Comparison of ENCODE assay signal across 16 cellular contexts in genomic region chr1:13230096-13230495, GRCh38. TPM values are rescaled to one million over a fixed set of nuclear protein-coding genes. Genes with fewer than 3 reads are reported as not detected.
"Had no signal": no experiment of that assay in that cellular context is flagged by ENCODE, and none has a peak within 500 bp of the region (broad histone marks: within the 10 kb centered on the region; RNA-seq: fewer than 3 reads in every experiment).

No MANE protein-coding gene starts in this region.

RNA-seq across cellular contexts. Expression of gene PRAMEF18, which starts 4.1 kb away (rescaled TPM):
- total RNA-seq: myocyte; naive thymus-derived CD8-positive, alpha-beta T cell; natural killer cell treated with Interleukin-12 subunit alpha and Interleukin-12 subunit beta and Interleukin-15 and Interleukin-18, amount 100 ng/mL, for 72 hours; neural crest cell; omental fat pad; ovary; psoas muscle; renal cortical epithelial cell; sciatic nerve; smooth muscle cell; suprapubic skin; transverse colon; upper lobe of left lung; vagina had no signal
- polyA plus RNA-seq: naive thymus-derived CD8-positive, alpha-beta T cell; ovary; psoas muscle; smooth muscle cell had no signal

RNA-seq across cellular contexts. Expression of gene PRAMEF5, which starts 23.9 kb away (rescaled TPM):
- total RNA-seq: myocyte; naive thymus-derived CD8-positive, alpha-beta T cell; natural killer cell treated with Interleukin-12 subunit alpha and Interleukin-12 subunit beta and Interleukin-15 and Interleukin-18, amount 100 ng/mL, for 72 hours; neural crest cell; omental fat pad; ovary; psoas muscle; renal cortical epithelial cell; sciatic nerve; smooth muscle cell; suprapubic skin; testis; transverse colon; upper lobe of left lung; vagina had no signal
- polyA plus RNA-seq: naive thymus-derived CD8-positive, alpha-beta T cell; ovary; psoas muscle; smooth muscle cell; thymus had no signal

RNA-seq across cellular contexts. Expression of gene PRAMEF13, which starts 28.9 kb away (rescaled TPM):
- total RNA-seq: myocyte; naive thymus-derived CD8-positive, alpha-beta T cell; natural killer cell treated with Interleukin-12 subunit alpha and Interleukin-12 subunit beta and Interleukin-15 and Interleukin-18, amount 100 ng/mL, for 72 hours; neural crest cell; omental fat pad; ovary; psoas muscle; renal cortical epithelial cell; sciatic nerve; smooth muscle cell; suprapubic skin; testis; transverse colon; upper lobe of left lung; vagina had no signal
- polyA plus RNA-seq: naive thymus-derived CD8-positive, alpha-beta T cell; ovary; psoas muscle; smooth muscle cell had no signal

RNA-seq across cellular contexts. Expression of gene PRAMEF8, which starts 54.8 kb away (rescaled TPM):
- total RNA-seq: myocyte; naive thymus-derived CD8-positive, alpha-beta T cell; natural killer cell treated with Interleukin-12 subunit alpha and Interleukin-12 subunit beta and Interleukin-15 and Interleukin-18, amount 100 ng/mL, for 72 hours; neural crest cell; omental fat pad; ovary; psoas muscle; renal cortical epithelial cell; sciatic nerve; smooth muscle cell; suprapubic skin; transverse colon; upper lobe of left lung; vagina had no signal
- polyA plus RNA-seq: naive thymus-derived CD8-positive, alpha-beta T cell; ovary; psoas muscle; smooth muscle cell had no signal

RNA-seq across cellular contexts. Expression of gene PRAMEF9, which starts 58.4 kb away (rescaled TPM):
- total RNA-seq: myocyte; naive thymus-derived CD8-positive, alpha-beta T cell; natural killer cell treated with Interleukin-12 subunit alpha and Interleukin-12 subunit beta and Interleukin-15 and Interleukin-18, amount 100 ng/mL, for 72 hours; neural crest cell; omental fat pad; ovary; psoas muscle; renal cortical epithelial cell; sciatic nerve; smooth muscle cell; suprapubic skin; testis; transverse colon; upper lobe of left lung; vagina had no signal
- polyA plus RNA-seq: naive thymus-derived CD8-positive, alpha-beta T cell; ovary; psoas muscle; smooth muscle cell had no signal
